In genomic region chr5:176814313-176814685, GRCh38 we compare ENCODE assay signal across 38 cellular contexts. TPM values are rescaled to one million over a fixed set of nuclear protein-coding genes. Genes with fewer than 3 reads are reported as not detected.
"Had no signal": no experiment of that assay in that cellular context is flagged by ENCODE, and none has a peak within 500 bp of the region (broad histone marks: within the 10 kb centered on the region; RNA-seq: fewer than 3 reads in every experiment).

No MANE protein-coding gene starts in this region.

- H3K4me3 ChIP-seq: adrenal gland, body of pancreas, breast epithelium, cardiac muscle cell, colonic mucosa, esophagus squamous epithelium, gastroesophageal sphincter had no signal

- H3K9me3 ChIP-seq: adrenal gland, body of pancreas, breast epithelium, colonic mucosa, esophagus squamous epithelium, gastroesophageal sphincter had no signal

- H3K36me3 ChIP-seq: adrenal gland, breast epithelium, cardiac muscle cell, colonic mucosa, esophagus squamous epithelium, gastroesophageal sphincter had no signal

- DNase-seq: activated CD4-positive, alpha-beta memory T cell treated with anti-CD3 and anti-CD28 coated beads for 36 hours; activated CD4-positive, alpha-beta T cell treated with anti-CD3 and anti-CD28 coated beads for 36 hours; activated CD4-positive, alpha-beta T cell treated with anti-CD3 and anti-CD28 coated beads, Interleukin-2, amount 10 ng/mL, durations not matched to agents 24 days and 14 days; activated CD4-positive, CD25-positive, alpha-beta regulatory T cell; activated CD4-positive, CD25-positive, alpha-beta regulatory T cell treated with anti-CD3 and anti-CD28 coated beads, Interleukin-2, amount 50 U/mL, for 72 hours; activated CD8-positive, alpha-beta memory T cell treated with anti-CD3 and anti-CD28 coated beads, Interleukin-2, amount 10 ng/mL, durations not matched to agents 7 days and 5 days; activated CD8-positive, alpha-beta memory T cell treated with anti-CD3 and anti-CD28 coated beads, Interleukin-2, amount 50 U/mL, for 4 hours; activated CD8-positive, alpha-beta T cell treated with anti-CD3 and anti-CD28 coated beads, Interleukin-2, amount 10 ng/mL, durations not matched to agents 7 days and 5 days; activated effector memory CD4-positive, alpha-beta T cell treated with anti-CD3 and anti-CD28 coated beads, Interleukin-2, amount 50 U/mL, for 16 hours; activated naive CD4-positive, alpha-beta T cell treated with anti-CD3 and anti-CD28 coated beads for 36 hours; activated naive CD8-positive, alpha-beta T cell treated with anti-CD3 and anti-CD28 coated beads for 36 hours; activated naive CD8-positive, alpha-beta T cell treated with anti-CD3 and anti-CD28 coated beads, Interleukin-2, amount 50 U/mL, for 24 hours; activated T-cell treated with anti-CD3 and anti-CD28 coated beads, Interleukin-2, amount 50 U/mL, for 1 hour; activated T-cell treated with anti-CD3 and anti-CD28 coated beads, Interleukin-2, amount 50 U/mL, for 48 hours; adrenal gland; amygdala; aorta; body of pancreas; central memory CD4-positive, alpha-beta T cell; cerebellar nuclear complex; colonic mucosa; dorsolateral prefrontal cortex; effector memory CD8-positive, alpha-beta T cell; esophagus squamous epithelium; foreskin melanocyte; T-helper 2 cell had no signal

- H3K27ac Mint-ChIP-seq: activated CD4-positive, alpha-beta memory T cell treated with anti-CD3 and anti-CD28 coated beads for 36 hours; activated CD4-positive, alpha-beta T cell treated with anti-CD3 and anti-CD28 coated beads for 36 hours; activated CD4-positive, alpha-beta T cell treated with anti-CD3 and anti-CD28 coated beads, Interleukin-2, amount 10 ng/mL, durations not matched to agents 24 days and 14 days; activated CD8-positive, alpha-beta memory T cell treated with anti-CD3 and anti-CD28 coated beads, Interleukin-2, amount 10 ng/mL, durations not matched to agents 7 days and 5 days; activated CD8-positive, alpha-beta T cell treated with anti-CD3 and anti-CD28 coated beads, Interleukin-2, amount 10 ng/mL, durations not matched to agents 7 days and 5 days; activated naive CD4-positive, alpha-beta T cell treated with anti-CD3 and anti-CD28 coated beads for 36 hours; activated naive CD4-positive, alpha-beta T cell treated with anti-CD3 and anti-CD28 coated beads, Interleukin-2, amount 50 U/mL, for 24 hours; activated naive CD8-positive, alpha-beta T cell treated with anti-CD3 and anti-CD28 coated beads for 36 hours; activated naive CD8-positive, alpha-beta T cell treated with anti-CD3 and anti-CD28 coated beads, Interleukin-2, amount 50 U/mL, for 24 hours; activated T-helper 1 cell treated with anti-CD3 and anti-CD28 coated beads, Interleukin-12 subunit alpha, Interleukin-12 subunit beta, Interleukin-2, Interleukin-4 antibody, amounts not matched to agents 30 ng/mL and 10 ng/mL and 1 ng/mL, durations not matched to agents 14 hours and 24 hours and 36 hours; activated T-helper 2 cell treated with anti-CD3 and anti-CD28 coated beads, Interferon-gamma antibody, Interleukin-2, Interleukin-4, amounts not matched to agents 10 μg/mL and 5 μg/mL and 100 μg/mL, durations not matched to agents 14 hours and 24 hours and 36 hours; dendritic cell treated with granulocyte-macrophage colony-stimulating factor and Interleukin-4, amounts not matched to agents 40 ng/mL and 50 ng/mL, for 4 days; effector memory CD8-positive, alpha-beta T cell had no signal

- H3K9me3 Mint-ChIP-seq: activated CD4-positive, alpha-beta memory T cell treated with anti-CD3 and anti-CD28 coated beads for 36 hours; activated CD4-positive, alpha-beta T cell treated with anti-CD3 and anti-CD28 coated beads, Interleukin-2, amount 10 ng/mL, durations not matched to agents 24 days and 14 days; activated naive CD4-positive, alpha-beta T cell treated with anti-CD3 and anti-CD28 coated beads for 36 hours; activated naive CD4-positive, alpha-beta T cell treated with anti-CD3 and anti-CD28 coated beads, Interleukin-2, amount 50 U/mL, for 24 hours; activated naive CD8-positive, alpha-beta T cell treated with anti-CD3 and anti-CD28 coated beads for 36 hours; activated naive CD8-positive, alpha-beta T cell treated with anti-CD3 and anti-CD28 coated beads, Interleukin-2, amount 50 U/mL, for 24 hours; activated T-helper 1 cell treated with anti-CD3 and anti-CD28 coated beads, Interleukin-12 subunit alpha, Interleukin-12 subunit beta, Interleukin-2, Interleukin-4 antibody, amounts not matched to agents 30 ng/mL and 10 ng/mL and 1 ng/mL, durations not matched to agents 14 hours and 24 hours and 36 hours; activated T-helper 2 cell treated with anti-CD3 and anti-CD28 coated beads, Interferon-gamma antibody, Interleukin-2, Interleukin-4, amounts not matched to agents 10 μg/mL and 5 μg/mL and 100 μg/mL, durations not matched to agents 14 hours and 24 hours and 36 hours; dendritic cell treated with granulocyte-macrophage colony-stimulating factor and Interleukin-4, amounts not matched to agents 40 ng/mL and 50 ng/mL, for 4 days; effector memory CD8-positive, alpha-beta T cell had no signal

- H3K4me3 Mint-ChIP-seq: activated CD4-positive, alpha-beta memory T cell treated with anti-CD3 and anti-CD28 coated beads for 36 hours; activated CD4-positive, alpha-beta T cell treated with anti-CD3 and anti-CD28 coated beads for 36 hours; activated CD4-positive, alpha-beta T cell treated with anti-CD3 and anti-CD28 coated beads, Interleukin-2, amount 10 ng/mL, durations not matched to agents 24 days and 14 days; activated CD8-positive, alpha-beta memory T cell treated with anti-CD3 and anti-CD28 coated beads, Interleukin-2, amount 10 ng/mL, durations not matched to agents 7 days and 5 days; activated CD8-positive, alpha-beta T cell treated with anti-CD3 and anti-CD28 coated beads, Interleukin-2, amount 10 ng/mL, durations not matched to agents 7 days and 5 days; activated naive CD4-positive, alpha-beta T cell treated with anti-CD3 and anti-CD28 coated beads for 36 hours; activated naive CD4-positive, alpha-beta T cell treated with anti-CD3 and anti-CD28 coated beads, Interleukin-2, amount 50 U/mL, for 24 hours; activated naive CD8-positive, alpha-beta T cell treated with anti-CD3 and anti-CD28 coated beads for 36 hours; activated naive CD8-positive, alpha-beta T cell treated with anti-CD3 and anti-CD28 coated beads, Interleukin-2, amount 50 U/mL, for 24 hours; activated T-helper 1 cell treated with anti-CD3 and anti-CD28 coated beads, Interleukin-12 subunit alpha, Interleukin-12 subunit beta, Interleukin-2, Interleukin-4 antibody, amounts not matched to agents 30 ng/mL and 10 ng/mL and 1 ng/mL, durations not matched to agents 14 hours and 24 hours and 36 hours; dendritic cell treated with granulocyte-macrophage colony-stimulating factor and Interleukin-4, amounts not matched to agents 40 ng/mL and 50 ng/mL, for 4 days; effector memory CD8-positive, alpha-beta T cell had no signal

- ATAC-seq: activated CD4-positive, alpha-beta T cell treated with anti-CD3 and anti-CD28 coated beads for 36 hours; activated CD8-positive, alpha-beta memory T cell treated with anti-CD3 and anti-CD28 coated beads, Interleukin-2, amount 10 ng/mL, durations not matched to agents 7 days and 5 days; activated CD8-positive, alpha-beta T cell treated with anti-CD3 and anti-CD28 coated beads, Interleukin-2, amount 10 ng/mL, durations not matched to agents 7 days and 5 days; activated naive CD8-positive, alpha-beta T cell treated with anti-CD3 and anti-CD28 coated beads, Interleukin-2, amount 50 U/mL, for 24 hours; body of pancreas; effector memory CD8-positive, alpha-beta T cell; gastroesophageal sphincter had no signal

- H3K36me3 Mint-ChIP-seq: activated CD4-positive, alpha-beta memory T cell treated with anti-CD3 and anti-CD28 coated beads for 36 hours; activated CD8-positive, alpha-beta memory T cell treated with anti-CD3 and anti-CD28 coated beads, Interleukin-2, amount 10 ng/mL, durations not matched to agents 7 days and 5 days; activated naive CD4-positive, alpha-beta T cell treated with anti-CD3 and anti-CD28 coated beads, Interleukin-2, amount 50 U/mL, for 24 hours; activated naive CD8-positive, alpha-beta T cell treated with anti-CD3 and anti-CD28 coated beads for 36 hours had no signal

- H3K27ac ChIP-seq: body of pancreas, breast epithelium, cardiac muscle cell, colonic mucosa, epithelial cell of prostate, esophagus squamous epithelium, gastroesophageal sphincter had no signal

- H3K4me1 ChIP-seq: colonic mucosa had no signal

RNA-seq across cellular contexts. Expression of gene UNC5A, which starts 3.9 kb away (rescaled TPM):
- total RNA-seq: activated CD4-positive, alpha-beta memory T cell treated with anti-CD3 and anti-CD28 coated beads for 36 hours; activated CD4-positive, alpha-beta T cell treated with anti-CD3 and anti-CD28 coated beads for 36 hours; activated CD4-positive, alpha-beta T cell treated with anti-CD3 and anti-CD28 coated beads, Interleukin-2, amount 10 ng/mL, durations not matched to agents 24 days and 14 days; activated CD8-positive, alpha-beta memory T cell treated with anti-CD3 and anti-CD28 coated beads for 36 hours; activated CD8-positive, alpha-beta memory T cell treated with anti-CD3 and anti-CD28 coated beads, Interleukin-2, amount 10 ng/mL, durations not matched to agents 7 days and 5 days; activated CD8-positive, alpha-beta T cell treated with anti-CD3 and anti-CD28 coated beads, Interleukin-2, amount 10 ng/mL, durations not matched to agents 7 days and 5 days; activated naive CD4-positive, alpha-beta T cell treated with anti-CD3 and anti-CD28 coated beads for 36 hours; activated naive CD8-positive, alpha-beta T cell treated with anti-CD3 and anti-CD28 coated beads for 36 hours; activated T-helper 1 cell treated with anti-CD3 and anti-CD28 coated beads, Interleukin-12 subunit alpha, Interleukin-12 subunit beta, Interleukin-2, Interleukin-4 antibody, amounts not matched to agents 30 ng/mL and 10 ng/mL and 1 ng/mL, durations not matched to agents 14 hours and 24 hours and 36 hours; activated T-helper 2 cell treated with anti-CD3 and anti-CD28 coated beads, Interferon-gamma antibody, Interleukin-2, Interleukin-4, amounts not matched to agents 10 μg/mL and 5 μg/mL and 100 μg/mL, durations not matched to agents 14 hours and 24 hours and 36 hours; aorta; colonic mucosa; fibroblast of lung; fibroblast of villous mesenchyme; T-helper 1 cell treated with Interleukin-12 subunit alpha and Interleukin-12 subunit beta and Interleukin-4 antibody, amounts not matched to agents 30 ng/mL and 1 ng/mL, for 36 hours had no signal
- polyA plus RNA-seq: aorta, fibroblast of lung had no signal
